In the genomic region with DNA sequence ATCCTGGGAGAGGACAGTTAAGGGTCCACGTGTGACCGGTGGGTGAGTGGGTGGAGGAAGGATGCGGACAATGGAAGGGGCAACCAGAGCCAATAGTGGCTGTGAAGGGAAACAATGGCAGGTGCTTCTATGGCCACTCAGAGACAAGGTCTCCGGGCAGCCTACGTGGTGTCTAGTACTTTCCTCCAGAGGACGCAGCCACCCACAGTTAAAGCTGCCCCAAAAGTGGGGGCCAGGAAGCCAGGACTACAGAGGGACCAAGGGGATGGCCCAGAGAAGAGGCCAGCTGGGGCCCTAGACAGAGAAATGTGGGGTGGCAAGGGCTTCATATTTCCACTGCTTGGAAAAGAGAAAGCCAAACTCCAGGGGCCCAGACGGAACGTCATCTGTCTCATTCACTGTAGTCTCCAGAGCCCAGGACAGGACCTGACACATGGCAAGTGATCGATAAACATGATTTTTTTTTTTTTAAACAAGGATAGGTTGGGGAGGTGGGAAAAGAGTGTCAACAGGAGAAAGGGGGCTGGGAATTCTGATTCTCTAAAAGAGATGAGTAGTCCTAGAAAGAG, we compare ENCODE assay signal across 9 cellular contexts. TPM values are rescaled to one million over a fixed set of nuclear protein-coding genes. Genes with fewer than 3 reads are reported as not detected.
DNase-seq lines count a peak whose midpoint lies in the region; ATAC-seq lines count a peak whose summit lies in the region.
"Had no signal": no experiment of that assay in that cellular context is flagged by ENCODE, and none has a peak within 500 bp of the region (broad histone marks: within the 10 kb centered on the region; RNA-seq: fewer than 3 reads in every experiment).

No MANE protein-coding gene starts in this region.

- intact Hi-C loops in activated T-helper 2 cell treated with anti-CD3 and anti-CD28 coated beads, Interferon-gamma antibody, Interleukin-2, Interleukin-4, amounts not matched to agents 10 μg/mL and 5 μg/mL and 100 μg/mL, durations not matched to agents 14 hours and 24 hours and 36 hours (cut with micrococcal nuclease), result no loop called here

- peaks cover 0 to 2% (median 0%) of the 10 kb centered on the region in 5 donors for H3K9me3 ChIP-seq in subcutaneous abdominal adipose tissue (ENCODE audit: control insufficient read depth in 5 of 5, low read length in 5 of 5)

- peak overlapping the region; percentile 97 for H3K27ac Mint-ChIP-seq in activated T-helper 2 cell treated with anti-CD3 and anti-CD28 coated beads, Interferon-gamma antibody, Interleukin-2, Interleukin-4, amounts not matched to agents 10 μg/mL and 5 μg/mL and 100 μg/mL, durations not matched to agents 14 hours and 24 hours and 36 hours
- peak overlapping the region in 2 of 6 donors; percentile 87 to 95 for H3K27ac Mint-ChIP-seq in immature natural killer cell

- peak overlapping the region; percentile 97 for H3K27ac ChIP-seq in subcutaneous abdominal adipose tissue (ENCODE audit: low read depth, low read length)

- peaks cover 27 to 73% (median 53%) of the 10 kb centered on the region in 5 donors for H3K4me1 ChIP-seq in subcutaneous abdominal adipose tissue (ENCODE audit: control insufficient read depth in 5 of 5, insufficient read depth in 5 of 5, low read length in 5 of 5)

- peak overlapping the region; percentile 54 to 100 (median 100) for H3K4me3 ChIP-seq in subcutaneous abdominal adipose tissue (ENCODE audit: low read depth in 1 of 5, low read length in 5 of 5)

- H3K27me3 Mint-ChIP-seq in activated T-helper 2 cell treated with anti-CD3 and anti-CD28 coated beads, Interferon-gamma antibody, Interleukin-2, Interleukin-4, amounts not matched to agents 10 μg/mL and 5 μg/mL and 100 μg/mL, durations not matched to agents 14 hours and 24 hours and 36 hours (ENCODE audit: low read depth), result no peaks in the 10 kb centered on the region
- peaks cover 44 to 48% (median 48%) of the 10 kb centered on the region in 3 donors for H3K27me3 Mint-ChIP-seq in immature natural killer cell (ENCODE audit: low read depth in 3 of 3)

- peaks cover 0 to 33% (median 27%) of the 10 kb centered on the region in 5 donors for H3K36me3 ChIP-seq in subcutaneous abdominal adipose tissue (ENCODE audit: control insufficient read depth in 5 of 5, insufficient read depth in 5 of 5, low read length in 5 of 5)

- peaks cover 0 to 5% (median 0%) of the 10 kb centered on the region in 5 donors for H3K27me3 ChIP-seq in subcutaneous abdominal adipose tissue (ENCODE audit: control insufficient read depth in 5 of 5, insufficient read depth in 4 of 5, low read length in 5 of 5)

- H3K36me3 Mint-ChIP-seq in activated T-helper 2 cell treated with anti-CD3 and anti-CD28 coated beads, Interferon-gamma antibody, Interleukin-2, Interleukin-4, amounts not matched to agents 10 μg/mL and 5 μg/mL and 100 μg/mL, durations not matched to agents 14 hours and 24 hours and 36 hours (ENCODE audit: low read depth), result peaks cover 17% of the 10 kb centered on the region
- peaks cover 0 to 8% (median 0%) of the 10 kb centered on the region in 3 donors for H3K36me3 Mint-ChIP-seq in immature natural killer cell

- peak overlapping the region; percentile 7 to 96 (median 78) for H3K9ac ChIP-seq in subcutaneous abdominal adipose tissue (ENCODE audit: low read length in 5 of 5)

- peak; percentile 65 for DNase-seq in NCI-H82 (lab: John Stamatoyannopoulos, UW)
- no peak for DNase-seq in NCI-H82 treated with DMSO at 0.1 percent for 48 hours (lab: John Stamatoyannopoulos, UW; ENCODE audit: unreplicated experiment)
- no peak for DNase-seq in activated T-helper 2 cell treated with anti-CD3 and anti-CD28 coated beads, Interferon-gamma antibody, Interleukin-2, Interleukin-4, amounts not matched to agents 10 μg/mL and 5 μg/mL and 100 μg/mL, durations not matched to agents 14 hours and 24 hours and 36 hours (ENCODE audit: low spot score)
- no peak for DNase-seq in immature natural killer cell
- DNase-seq in NCI-H774 (lab: John Stamatoyannopoulos, UW), result no peak

- H3K9me3 Mint-ChIP-seq in activated T-helper 2 cell treated with anti-CD3 and anti-CD28 coated beads, Interferon-gamma antibody, Interleukin-2, Interleukin-4, amounts not matched to agents 10 μg/mL and 5 μg/mL and 100 μg/mL, durations not matched to agents 14 hours and 24 hours and 36 hours, result no peaks in the 10 kb centered on the region
- H3K9me3 Mint-ChIP-seq in immature natural killer cell, result peaks cover 0 to 4% (median 0%) of the 10 kb centered on the region in 6 donors

- H3K4me1 Mint-ChIP-seq in activated T-helper 2 cell treated with anti-CD3 and anti-CD28 coated beads, Interferon-gamma antibody, Interleukin-2, Interleukin-4, amounts not matched to agents 10 μg/mL and 5 μg/mL and 100 μg/mL, durations not matched to agents 14 hours and 24 hours and 36 hours (ENCODE audit: low read depth), result peaks cover 25% of the 10 kb centered on the region
- peaks cover 9 to 39% of the 10 kb centered on the region in 2 donors for H3K4me1 Mint-ChIP-seq in immature natural killer cell

- peak overlapping the region; percentile 94 for H3K4me3 Mint-ChIP-seq in activated T-helper 2 cell treated with anti-CD3 and anti-CD28 coated beads, Interferon-gamma antibody, Interleukin-2, Interleukin-4, amounts not matched to agents 10 μg/mL and 5 μg/mL and 100 μg/mL, durations not matched to agents 14 hours and 24 hours and 36 hours (ENCODE audit: low read depth)
- H3K4me3 Mint-ChIP-seq in immature natural killer cell, result peak overlapping the region; percentile 85 to 97 (median 90)

- no peak for ATAC-seq in GM18873 (IDR thresholded peaks at IDR 0.05; ENCODE audit: low FRiP score, unreplicated experiment)
- no peak for ATAC-seq in GM19397 (IDR thresholded peaks at IDR 0.05; ENCODE audit: unreplicated experiment)

RNA-seq across cellular contexts. Expression of gene PER1, which starts 0.9 kb away (rescaled TPM):
- 41.8 and 43.2 TPM in 2 replicates for total RNA-seq in activated T-helper 2 cell treated with anti-CD3 and anti-CD28 coated beads, Interferon-gamma antibody, Interleukin-2, Interleukin-4, amounts not matched to agents 10 μg/mL and 5 μg/mL and 100 μg/mL, durations not matched to agents 14 hours and 24 hours and 36 hours
- 1 to 10 TPM; 3.5 to 8.5 (median 4.5) TPM for polyA plus RNA-seq in immature natural killer cell

RNA-seq across cellular contexts. Expression of gene VAMP2, which starts 9.7 kb away (rescaled TPM):
- total RNA-seq in activated T-helper 2 cell treated with anti-CD3 and anti-CD28 coated beads, Interferon-gamma antibody, Interleukin-2, Interleukin-4, amounts not matched to agents 10 μg/mL and 5 μg/mL and 100 μg/mL, durations not matched to agents 14 hours and 24 hours and 36 hours, result 44.6 and 44.7 TPM in 2 replicates
- polyA plus RNA-seq in immature natural killer cell, result 10 to 100 TPM; 33.6 to 93.6 (median 39.5) TPM

RNA-seq across cellular contexts. Expression of gene TMEM107, which starts 23.1 kb away (rescaled TPM):
- 18.7 and 25.0 TPM in 2 replicates for total RNA-seq in activated T-helper 2 cell treated with anti-CD3 and anti-CD28 coated beads, Interferon-gamma antibody, Interleukin-2, Interleukin-4, amounts not matched to agents 10 μg/mL and 5 μg/mL and 100 μg/mL, durations not matched to agents 14 hours and 24 hours and 36 hours
- 10 to 100 TPM; 53.3 to 69.3 (median 64.0) TPM for polyA plus RNA-seq in immature natural killer cell

RNA-seq across cellular contexts. Expression of gene HES7, which starts 29.2 kb away (rescaled TPM):
- total RNA-seq in activated T-helper 2 cell treated with anti-CD3 and anti-CD28 coated beads, Interferon-gamma antibody, Interleukin-2, Interleukin-4, amounts not matched to agents 10 μg/mL and 5 μg/mL and 100 μg/mL, durations not matched to agents 14 hours and 24 hours and 36 hours, result 2.4 and 3.1 TPM in 2 replicates
- polyA plus RNA-seq in immature natural killer cell, result not detected
- total RNA-seq: dermis blood vessel endothelial cell had no signal

RNA-seq across cellular contexts. Expression of gene ALOXE3, which starts 34.8 kb away (rescaled TPM):
- total RNA-seq in activated T-helper 2 cell treated with anti-CD3 and anti-CD28 coated beads, Interferon-gamma antibody, Interleukin-2, Interleukin-4, amounts not matched to agents 10 μg/mL and 5 μg/mL and 100 μg/mL, durations not matched to agents 14 hours and 24 hours and 36 hours, result not detected in 2 replicates
- not detected for polyA plus RNA-seq in immature natural killer cell
- total RNA-seq: dermis blood vessel endothelial cell had no signal
